ENCODE assay signal across 19 cellular contexts in the genomic region with DNA sequence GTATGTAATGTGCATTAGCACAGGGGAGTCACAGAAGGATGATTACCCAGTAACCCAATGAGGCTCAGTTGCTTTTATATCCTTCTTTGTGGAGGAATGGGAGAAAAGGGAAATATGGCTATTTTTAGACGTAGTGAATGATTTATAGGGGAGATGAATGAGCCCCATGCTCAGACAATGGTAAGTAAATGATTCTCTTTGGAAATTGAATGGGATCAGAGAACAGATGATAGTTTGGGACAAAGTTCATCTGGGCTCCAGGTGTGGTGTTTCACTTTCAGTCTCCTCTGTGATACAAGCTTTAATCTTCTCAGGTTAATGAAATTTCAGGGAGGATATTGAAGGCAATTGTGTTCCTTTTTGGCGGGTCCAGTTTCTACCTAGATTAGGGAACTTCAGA.
DNase-seq lines count a peak whose midpoint lies in the region; ATAC-seq and TF ChIP-seq lines count a peak whose summit lies in the region.
"Had no signal": no experiment of that assay in that cellular context is flagged by ENCODE, and none has a peak within 500 bp of the region (broad histone marks: within the 10 kb centered on the region; RNA-seq: fewer than 3 reads in every experiment).

No MANE protein-coding gene starts in this region.

- H3K9me3 ChIP-seq in body of pancreas: no peaks in the 10 kb centered on the region
- no peaks in the 10 kb centered on the region for H3K9me3 ChIP-seq in naive thymus-derived CD4-positive, alpha-beta T cell (ENCODE audit: control insufficient read depth in 2 of 3, low read length in 3 of 3)
- H3K9me3 ChIP-seq: ascending aorta, lower lobe of right lung, sigmoid colon had no signal

- 15 to 24% methylated on average over 2 of the region's 2 CpGs for WGBS in body of pancreas, 2 donors

- DNase-seq in T-helper 1 cell (no peak), LoVo (ENCODE audit: low spot score) (peak; percentile 22), body of pancreas (no peak), SKM-1 treated with dmso at 0.1 percent for 144 hours (lab: John Stamatoyannopoulos, UW; ENCODE audit: unreplicated experiment) (no peak), NCI-H1092 treated with DMSO at 0.1 percent for 48 hours (lab: John Stamatoyannopoulos, UW) (no peak), NCI-H1048 (lab: John Stamatoyannopoulos, UW) (no peak)
- DNase-seq in naive thymus-derived CD4-positive, alpha-beta T cell: peak in 1 of 9 donors; percentile 7
- DNase-seq: dermis blood vessel endothelial cell; GDM1; IMR-90; lower lobe of right lung; NCI-H1105; NK-92 treated with Interleukin-12 subunit alpha and Interleukin-12 subunit beta, amount 100 ng/mL, for 24 hours; SHP77; sigmoid colon; stimulated activated CD4-positive, alpha-beta T cell treated with anti-CD3 and anti-CD28 coated beads, Interleukin-4, amount 100 ng/mL, for 4 hours had no signal

- H3K36me3 Mint-ChIP-seq in T-helper 1 cell treated with Interleukin-12 subunit alpha and Interleukin-12 subunit beta and Interleukin-4 antibody, amounts not matched to agents 30 μg/mL and 1 μg/mL, for 36 hours (ENCODE audit: low read depth): peaks cover 5% of the 10 kb centered on the region
- H3K36me3 Mint-ChIP-seq in naive thymus-derived CD4-positive, alpha-beta T cell: peaks cover 0 to 23% (median 0%) of the 10 kb centered on the region in 5 donors

- no peaks in the 10 kb centered on the region for H3K36me3 ChIP-seq in body of pancreas (replicated peaks in 1 of 2; ENCODE audit: insufficient read depth in 1 of 2, low read depth in 2 of 2)
- no peaks in the 10 kb centered on the region for H3K36me3 ChIP-seq in naive thymus-derived CD4-positive, alpha-beta T cell (ENCODE audit: control insufficient read depth in 2 of 3, insufficient read depth in 3 of 3, low read length in 3 of 3)
- H3K36me3 ChIP-seq: ascending aorta, lower lobe of right lung, sigmoid colon had no signal

- no peak overlapping the region for H3K4me3 ChIP-seq in body of pancreas
- no peak overlapping the region for H3K4me3 ChIP-seq in naive thymus-derived CD4-positive, alpha-beta T cell (ENCODE audit: low read length)
- H3K4me3 ChIP-seq: ascending aorta, lower lobe of right lung, sigmoid colon had no signal

- peak overlapping the region; percentile 85 for H3K27ac Mint-ChIP-seq in T-helper 1 cell treated with Interleukin-12 subunit alpha and Interleukin-12 subunit beta and Interleukin-4 antibody, amounts not matched to agents 30 μg/mL and 1 μg/mL, for 36 hours
- H3K27ac Mint-ChIP-seq in naive thymus-derived CD4-positive, alpha-beta T cell: peak overlapping the region; percentile 93 to 99 (median 96)

- no peaks in the 10 kb centered on the region for H3K9me3 Mint-ChIP-seq in T-helper 1 cell treated with Interleukin-12 subunit alpha and Interleukin-12 subunit beta and Interleukin-4 antibody, amounts not matched to agents 30 μg/mL and 1 μg/mL, for 36 hours
- H3K9me3 Mint-ChIP-seq in naive thymus-derived CD4-positive, alpha-beta T cell: peaks cover 0 to 6% (median 0%) of the 10 kb centered on the region in 11 donors

- no peak for TF ChIP-seq POLR2A in body of pancreas (IDR thresholded peaks at IDR 0.05)

- ATAC-seq in body of pancreas: peak; percentile 53
- no peak for ATAC-seq in naive thymus-derived CD4-positive, alpha-beta T cell
- ATAC-seq: lower lobe of right lung had no signal

- H3K4me1 Mint-ChIP-seq in T-helper 1 cell treated with Interleukin-12 subunit alpha and Interleukin-12 subunit beta and Interleukin-4 antibody, amounts not matched to agents 30 μg/mL and 1 μg/mL, for 36 hours (ENCODE audit: low read depth): peaks cover 20% of the 10 kb centered on the region
- H3K4me1 Mint-ChIP-seq in naive thymus-derived CD4-positive, alpha-beta T cell: peaks cover 29 to 74% (median 62%) of the 10 kb centered on the region in 7 donors

- H3K27me3 ChIP-seq in body of pancreas: no peaks in the 10 kb centered on the region
- H3K27me3 ChIP-seq in naive thymus-derived CD4-positive, alpha-beta T cell (ENCODE audit: control insufficient read depth in 2 of 2, insufficient read depth in 2 of 2, low read length in 2 of 2): no peaks in the 10 kb centered on the region
- H3K27me3 ChIP-seq: ascending aorta, sigmoid colon had no signal

- CTCF ChIA-PET in naive thymus-derived CD4-positive, alpha-beta T cell (lab: Charles Lee): interaction anchor here (4.7 to 5.6 kb wide), 3 partner anchors 15 to 64 kb away, joined by 42 to 46 read pairs (median 45); partner anchors contain the start of gene MPP7

- H3K27me3 Mint-ChIP-seq in T-helper 1 cell treated with Interleukin-12 subunit alpha and Interleukin-12 subunit beta and Interleukin-4 antibody, amounts not matched to agents 30 μg/mL and 1 μg/mL, for 36 hours (ENCODE audit: low read depth): peaks cover 14% of the 10 kb centered on the region
- peaks cover 0 to 2% (median 0%) of the 10 kb centered on the region in 5 donors for H3K27me3 Mint-ChIP-seq in naive thymus-derived CD4-positive, alpha-beta T cell

- H3K4me3 Mint-ChIP-seq in T-helper 1 cell treated with Interleukin-12 subunit alpha and Interleukin-12 subunit beta and Interleukin-4 antibody, amounts not matched to agents 30 μg/mL and 1 μg/mL, for 36 hours: peak overlapping the region; percentile 14
- H3K4me3 Mint-ChIP-seq in naive thymus-derived CD4-positive, alpha-beta T cell: peak overlapping the region; percentile 55 to 84 (median 75)

- peak overlapping the region in 1 of 4 donors; percentile 6 for H3K27ac ChIP-seq in body of pancreas
- H3K27ac ChIP-seq in naive thymus-derived CD4-positive, alpha-beta T cell (ENCODE audit: low read depth, low read length): peak overlapping the region; percentile 78
- H3K27ac ChIP-seq: 22Rv1, ascending aorta, lower lobe of right lung, sigmoid colon had no signal

- no peak for TF ChIP-seq CTCF in body of pancreas (IDR thresholded peaks at IDR 0.05)

- intact Hi-C loops in body of pancreas (cut with DNase I): no loop called here
- intact Hi-C loops in naive thymus-derived CD4-positive, alpha-beta T cell (cut with micrococcal nuclease): loop anchor here (5.0 kb wide), 2 partner anchors 166 to 1504 kb away; partner anchors contain the start of genes ABI1 (in 1 of the 2) and WAC (in 1 of the 2)

- peaks cover 15% of the 10 kb centered on the region for H3K4me1 ChIP-seq in body of pancreas
- H3K4me1 ChIP-seq in naive thymus-derived CD4-positive, alpha-beta T cell (ENCODE audit: control insufficient read depth in 2 of 2, insufficient read depth in 2 of 2, low read length in 2 of 2): peaks cover 44 to 54% of the 10 kb centered on the region in 2 donors
- H3K4me1 ChIP-seq: ascending aorta, sigmoid colon had no signal

- POLR2A ChIA-PET in naive thymus-derived CD4-positive, alpha-beta T cell (lab: Charles Lee): interaction anchor here (0.6 to 6.9 kb wide), 8 partner anchors 14 to 1211 kb away, joined by 3 to 165 read pairs (median 8); partner anchors contain the start of genes MPP7 and YME1L1
